ENCODE assay signal across 1 cellular context in the genomic region with DNA sequence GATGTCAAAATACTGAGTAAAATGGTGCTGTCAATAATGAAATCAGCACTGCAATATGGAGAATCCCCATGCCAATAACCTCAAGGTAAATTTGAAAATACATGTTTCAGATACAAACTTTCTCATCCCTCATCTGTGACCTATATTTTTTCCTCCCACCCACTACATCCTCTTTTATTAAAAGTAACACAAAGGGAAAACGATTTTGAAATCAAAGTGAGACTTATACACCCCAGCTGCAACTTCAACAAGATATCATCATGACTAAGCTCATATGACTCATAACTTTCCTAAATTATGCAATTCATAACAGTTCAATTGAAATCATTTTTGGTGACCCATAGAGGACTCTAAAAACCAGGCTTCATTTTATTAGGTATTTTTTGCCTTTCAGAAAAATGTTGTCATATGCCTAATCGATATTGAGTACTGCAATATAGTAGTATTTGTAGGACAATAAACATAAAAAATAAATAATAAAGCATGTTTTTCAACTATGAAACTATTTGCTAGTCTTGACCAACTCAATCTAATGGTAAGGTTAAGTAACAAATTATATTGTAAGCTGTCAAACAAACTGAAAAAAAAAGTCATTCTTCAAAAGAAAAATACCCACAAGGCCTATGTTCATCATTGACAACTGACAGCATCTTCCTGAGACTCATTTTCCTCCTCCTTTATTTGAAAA.
TF ChIP-seq lines count a peak whose summit lies in the region.

No MANE protein-coding gene starts in this region.

TF ChIP-seq in SK-N-SH treated with all-trans-retinoic acid at 6 μM for 48 hours, 23 proteins besides CTCF, POLR2A, EP300 and RAD21 (continued from another document):
- TF ChIP-seq, protein P1, sequence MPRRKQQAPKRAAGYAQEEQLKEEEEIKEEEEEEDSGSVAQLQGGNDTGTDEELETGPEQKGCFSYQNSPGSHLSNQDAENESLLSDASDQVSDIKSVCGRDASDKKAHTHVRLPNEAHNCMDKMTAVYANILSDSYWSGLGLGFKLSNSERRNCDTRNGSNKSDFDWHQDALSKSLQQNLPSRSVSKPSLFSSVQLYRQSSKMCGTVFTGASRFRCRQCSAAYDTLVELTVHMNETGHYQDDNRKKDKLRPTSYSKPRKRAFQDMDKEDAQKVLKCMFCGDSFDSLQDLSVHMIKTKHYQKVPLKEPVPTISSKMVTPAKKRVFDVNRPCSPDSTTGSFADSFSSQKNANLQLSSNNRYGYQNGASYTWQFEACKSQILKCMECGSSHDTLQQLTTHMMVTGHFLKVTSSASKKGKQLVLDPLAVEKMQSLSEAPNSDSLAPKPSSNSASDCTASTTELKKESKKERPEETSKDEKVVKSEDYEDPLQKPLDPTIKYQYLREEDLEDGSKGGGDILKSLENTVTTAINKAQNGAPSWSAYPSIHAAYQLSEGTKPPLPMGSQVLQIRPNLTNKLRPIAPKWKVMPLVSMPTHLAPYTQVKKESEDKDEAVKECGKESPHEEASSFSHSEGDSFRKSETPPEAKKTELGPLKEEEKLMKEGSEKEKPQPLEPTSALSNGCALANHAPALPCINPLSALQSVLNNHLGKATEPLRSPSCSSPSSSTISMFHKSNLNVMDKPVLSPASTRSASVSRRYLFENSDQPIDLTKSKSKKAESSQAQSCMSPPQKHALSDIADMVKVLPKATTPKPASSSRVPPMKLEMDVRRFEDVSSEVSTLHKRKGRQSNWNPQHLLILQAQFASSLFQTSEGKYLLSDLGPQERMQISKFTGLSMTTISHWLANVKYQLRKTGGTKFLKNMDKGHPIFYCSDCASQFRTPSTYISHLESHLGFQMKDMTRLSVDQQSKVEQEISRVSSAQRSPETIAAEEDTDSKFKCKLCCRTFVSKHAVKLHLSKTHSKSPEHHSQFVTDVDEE (CRISPR knock-in tag; IDR thresholded peaks at IDR 0.05) = no peak
- TF ChIP-seq, protein P2, sequence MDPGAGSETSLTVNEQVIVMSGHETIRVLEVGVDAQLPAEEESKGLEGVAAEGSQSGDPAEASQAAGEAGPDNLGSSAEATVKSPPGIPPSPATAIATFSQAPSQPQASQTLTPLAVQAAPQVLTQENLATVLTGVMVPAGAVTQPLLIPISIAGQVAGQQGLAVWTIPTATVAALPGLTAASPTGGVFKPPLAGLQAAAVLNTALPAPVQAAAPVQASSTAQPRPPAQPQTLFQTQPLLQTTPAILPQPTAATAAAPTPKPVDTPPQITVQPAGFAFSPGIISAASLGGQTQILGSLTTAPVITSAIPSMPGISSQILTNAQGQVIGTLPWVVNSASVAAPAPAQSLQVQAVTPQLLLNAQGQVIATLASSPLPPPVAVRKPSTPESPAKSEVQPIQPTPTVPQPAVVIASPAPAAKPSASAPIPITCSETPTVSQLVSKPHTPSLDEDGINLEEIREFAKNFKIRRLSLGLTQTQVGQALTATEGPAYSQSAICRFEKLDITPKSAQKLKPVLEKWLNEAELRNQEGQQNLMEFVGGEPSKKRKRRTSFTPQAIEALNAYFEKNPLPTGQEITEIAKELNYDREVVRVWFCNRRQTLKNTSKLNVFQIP (CRISPR knock-in tag; IDR thresholded peaks at IDR 0.05; ENCODE audit: borderline replicate concordance, low read depth) = no peak
- TF ChIP-seq ISL1 (CRISPR knock-in tag; IDR thresholded peaks at IDR 0.05) = peak; percentile 58
